Comparison of ENCODE assay signal across 14 cellular contexts in the genomic region with DNA sequence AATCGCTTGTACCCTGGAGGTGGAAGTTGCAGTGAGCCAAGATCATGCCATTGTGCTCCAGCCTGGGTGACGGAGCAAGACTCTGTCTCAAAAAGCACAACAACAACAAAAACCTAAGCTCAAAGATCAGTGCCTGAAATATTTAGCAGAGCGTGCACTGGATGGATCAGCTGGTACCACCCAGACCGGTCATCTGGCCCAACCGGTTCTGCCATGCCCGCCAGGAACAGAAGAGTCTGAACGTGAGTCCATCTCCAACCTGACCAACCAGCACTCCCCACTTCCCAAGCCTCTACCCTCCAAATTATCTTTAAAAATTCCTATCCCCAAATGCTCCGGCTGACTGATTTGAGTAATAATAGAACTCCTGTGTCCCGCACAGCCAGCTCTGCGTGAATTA. TPM values are rescaled to one million over a fixed set of nuclear protein-coding genes. Genes with fewer than 3 reads are reported as not detected.
DNase-seq lines count a peak whose midpoint lies in the region; ATAC-seq and TF ChIP-seq lines count a peak whose summit lies in the region.
"Had no signal": no experiment of that assay in that cellular context is flagged by ENCODE, and none has a peak within 500 bp of the region (broad histone marks: within the 10 kb centered on the region; RNA-seq: fewer than 3 reads in every experiment).

No MANE protein-coding gene starts in this region.

- H3F3A ChIP-seq in DOHH2 (ENCODE audit: control insufficient read depth, insufficient read depth): 0 out of 2 replicates have a peak, but pooled peaks cover 3% of the 10 kb centered on the region

- TF ChIP-seq CTCF in DOHH2 (IDR thresholded peaks at IDR 0.05; ENCODE audit: low read depth, low read length, poor library complexity, severe bottlenecking): no peak
- TF ChIP-seq CTCF in VCaP (conservative IDR thresholded peaks at IDR 0.05): no peak

- peaks cover 32% of the 10 kb centered on the region for H3K79me2 ChIP-seq in DOHH2 (ENCODE audit: control insufficient read depth, low read length)

- peak overlapping the region; percentile 98; the same call in 1 of the 2 replicates for H3K4me3 ChIP-seq in DOHH2 (ENCODE audit: low read length)
- no peak overlapping the region for H3K4me3 ChIP-seq in skin epidermis
- H3K4me3 ChIP-seq in SJCRH30: no peak overlapping the region

- peaks cover 27% of the 10 kb centered on the region for H3K4me1 ChIP-seq in DOHH2 (ENCODE audit: control insufficient read depth, low read length)
- H3K4me1 ChIP-seq in SJCRH30: peaks cover 14% of the 10 kb centered on the region

- no peaks in the 10 kb centered on the region for H3K9me3 ChIP-seq in DOHH2 (ENCODE audit: control insufficient read depth, insufficient read depth, low read length)
- no peaks in the 10 kb centered on the region for H3K9me3 ChIP-seq in SJCRH30 (replicated peaks)

- peaks cover 11% of the 10 kb centered on the region for H3K36me3 ChIP-seq in DOHH2 (ENCODE audit: control insufficient read depth, low read length)
- H3K36me3 ChIP-seq in SJCRH30: no peaks in the 10 kb centered on the region

- H3K9me2 ChIP-seq in DOHH2 (replicated peaks; ENCODE audit: control insufficient read depth, low read length): no peaks in the 10 kb centered on the region

- DNase-seq in SW 1271 (lab: John Stamatoyannopoulos, UW): no peak
- no peak for DNase-seq in SJCRH30
- no peak for DNase-seq in HuH-7.5 (ENCODE audit: low spot score)
- DNase-seq in NCI-H2196 (lab: John Stamatoyannopoulos, UW; ENCODE audit: unreplicated experiment): no peak
- DNase-seq: effector CD8-positive, alpha-beta T cell; EL; NCI-H2029; PC-3 had no signal

- peak; percentile 43 for ATAC-seq in esophagus mucosa
- ATAC-seq: PC-3, right cardiac atrium had no signal

- peak overlapping the region; percentile 99 for H3K4me2 ChIP-seq in DOHH2 (ENCODE audit: low read length)

- H3K27ac ChIP-seq in DOHH2 (ENCODE audit: low read depth, low read length) (no peak overlapping the region), VCaP (peak overlapping the region; percentile 87), skin epidermis (peak overlapping the region in 17 of 21 experiments; percentile 87 to 99 (median 96)), SJCRH30 (no peak overlapping the region; the same call in 1 of the 2 replicates)

- no peaks in the 10 kb centered on the region for H3K27me3 ChIP-seq in DOHH2 (ENCODE audit: control insufficient read depth, low read length)
- no peaks in the 10 kb centered on the region for H3K27me3 ChIP-seq in SJCRH30

- no peaks in the 10 kb centered on the region for H4K20me1 ChIP-seq in DOHH2 (ENCODE audit: control insufficient read depth, insufficient read depth, low read depth, low read length)

RNA-seq across cellular contexts. Expression of gene UQCC4, which starts 1.5 kb away (rescaled TPM):
- total RNA-seq in esophagus mucosa: 13.7 TPM
- 20.1 and 22.5 TPM in 2 replicates for total RNA-seq in SJCRH30 (2014; rRNA removed; shearing (Covaris generic))

RNA-seq across cellular contexts. Expression of gene UNKL, which starts 7.6 kb away (rescaled TPM):
- 5.3 TPM for total RNA-seq in esophagus mucosa
- 8.7 and 9.8 TPM in 2 replicates for total RNA-seq in SJCRH30 (2014; rRNA removed; shearing (Covaris generic))

RNA-seq across cellular contexts. Expression of gene PERCC1, which starts 8.8 kb away (rescaled TPM):
- not detected for total RNA-seq in esophagus mucosa
- total RNA-seq in SJCRH30 (2014; rRNA removed; shearing (Covaris generic)): 111 and 114 TPM in 2 replicates
- total RNA-seq: lung microvascular endothelial cell, PC-3 had no signal

RNA-seq across cellular contexts. Expression of gene CCDC154, which starts 22.3 kb away (rescaled TPM):
- total RNA-seq in esophagus mucosa: 0.12 TPM
- total RNA-seq in SJCRH30 (2014; rRNA removed; shearing (Covaris generic)): 0.33 and 0.71 TPM in 2 replicates
- total RNA-seq: PC-3 had no signal

RNA-seq across cellular contexts. Expression of gene CLCN7, which starts 52.8 kb away (rescaled TPM):
- 18.6 TPM for total RNA-seq in esophagus mucosa
- 32.2 and 33.8 TPM in 2 replicates for total RNA-seq in SJCRH30 (2014; rRNA removed; shearing (Covaris generic))

Comparison
In these comparisons a context has a peak if more than half of its experiments do, and no peak if none do; other contexts are left out.
1. H3K27ac ChIP-seq: peak in VCaP (single experiment) and skin epidermis (17 of 21); none in DOHH2 (single experiment) and SJCRH30 (single experiment).
2. RNA of gene PERCC1, which starts 8.8 kb away (total RNA-seq): 111 to 114 TPM in SJCRH30; not detected in esophagus mucosa (single experiment); every median in the first group is over 100 times any median in the second.